ENCODE assay signal across 1 cellular context in genomic region chr11:125464266-125464662, GRCh38.
A peak's percentile ranks its signal among the peaks of the same experiment; 100 is the strongest.
TF ChIP-seq lines count a peak whose summit lies in the region.

No MANE protein-coding gene starts in this region.

TF ChIP-seq in K562, 482 proteins besides CTCF, POLR2A, EP300 and RAD21 (continued from another document):
- TF ChIP-seq ZBTB49 (CRISPR knock-in tag; IDR thresholded peaks at IDR 0.05; ENCODE audit: borderline replicate concordance) (no peak), ZNF561 (CRISPR knock-in tag; conservative IDR thresholded peaks at IDR 0.05) (no peak), IRF9 (tag; IDR thresholded peaks at IDR 0.05) (no peak), GABPB2 (CRISPR knock-in tag; conservative IDR thresholded peaks at IDR 0.05) (no peak), MAFK (IDR thresholded peaks at IDR 0.05; ENCODE audit: low read length) (peak; percentile 9; the same call in 1 of the 2 replicates), GABPB1 (CRISPR knock-in tag; IDR thresholded peaks at IDR 0.05) (no peak), ZNF318 (IDR thresholded peaks at IDR 0.05; ENCODE audit: borderline replicate concordance in 1 of 2, low read depth in 1 of 2) (no peak), JUND (IDR thresholded peaks at IDR 0.05; ENCODE audit: borderline replicate concordance, low read depth, low read length) (0 out of 2 replicates have a peak, but pooled peaks have one; percentile 17), JUND (tag; IDR thresholded peaks at IDR 0.05; ENCODE audit: borderline replicate concordance, low read depth, low read length) (0 out of 3 replicates have a peak, but pooled peaks have one; percentile 19), YY1 (IDR thresholded peaks at IDR 0.05; ENCODE audit: borderline replicate concordance in 1 of 3, control insufficient read depth in 1 of 3, extremely low read depth in 1 of 3, insufficient read depth in 3 of 3, insufficient read length in 1 of 3, insufficient replicate concordance in 2 of 3, low read depth in 1 of 3, low read length in 2 of 3) (no peak), PTBP1 (IDR thresholded peaks at IDR 0.05; ENCODE audit: low read depth, low read length) (no peak)
TF ChIP-seq in K562: peak in this region for 7.
